ENCODE assay signal across 8 cellular contexts in the genomic region with DNA sequence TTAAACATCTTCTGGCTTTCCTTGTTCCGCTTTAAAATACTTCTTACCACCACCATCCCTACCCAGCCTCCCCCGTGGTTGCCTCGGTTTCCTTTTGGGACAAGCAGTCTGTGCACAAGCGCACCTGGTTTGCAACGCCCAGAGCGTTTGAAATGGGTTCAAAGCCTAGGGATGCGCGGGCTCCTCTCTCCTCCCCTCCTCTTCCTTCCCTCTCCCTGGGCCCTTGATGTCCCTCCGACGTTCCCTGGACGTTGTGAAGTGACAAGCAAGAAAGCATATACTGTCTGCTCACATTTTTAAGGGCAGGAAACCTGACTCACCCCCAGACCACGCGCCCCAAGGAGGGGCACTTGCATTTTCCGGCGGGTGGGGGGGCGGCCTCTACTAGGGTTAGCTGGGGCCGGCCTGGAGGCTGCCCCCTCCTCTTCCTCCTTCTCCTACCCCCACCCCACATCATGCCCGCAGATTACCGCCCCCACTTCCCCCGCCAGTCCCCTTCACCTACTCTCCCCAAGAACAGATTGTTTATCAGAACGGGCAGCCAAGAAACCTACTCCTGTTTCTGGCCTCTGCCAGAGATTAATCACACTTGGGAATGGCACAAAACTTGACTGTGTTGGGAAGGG. TPM values are rescaled to one million over a fixed set of nuclear protein-coding genes. Genes with fewer than 3 reads are reported as not detected.
DNase-seq lines count a peak whose midpoint lies in the region; ATAC-seq and TF ChIP-seq lines count a peak whose summit lies in the region.

No MANE protein-coding gene starts in this region.

- H3K4me2 ChIP-seq in GM23338, result peak overlapping the region; percentile 92

- H3K79me2 ChIP-seq in GM23338 (replicated peaks; ENCODE audit: insufficient read depth), result no peaks in the 10 kb centered on the region

- H2AFZ ChIP-seq in GM23338 (peak overlapping the region; percentile 88), neuron (ENCODE audit: low read depth, low read length) (no peak overlapping the region)

- no peak overlapping the region; the same call in 1 of the 2 replicates for H3K27ac Mint-ChIP-seq in GM23338

- H3K27me3 ChIP-seq in GM23338 (ENCODE audit: insufficient read depth) (peaks cover 16% of the 10 kb centered on the region), neuron (ENCODE audit: insufficient read depth, low read length) (no peaks in the 10 kb centered on the region)

- peak overlapping the region; percentile 28 for H3K4me3 Mint-ChIP-seq in GM23338

- peaks cover 29% of the 10 kb centered on the region for H3F3A ChIP-seq in GM23338 (replicated peaks; ENCODE audit: low read depth)

- H3K27ac ChIP-seq in GM23338 (ENCODE audit: low read depth) (no peak overlapping the region), VCaP (peak overlapping the region; percentile 100), cingulate gyrus (ENCODE audit: low read depth, low read length) (peak overlapping the region; percentile 47)

- no peaks in the 10 kb centered on the region for H3K9me3 ChIP-seq in neuron (ENCODE audit: low read length)

- intact Hi-C loops in sciatic nerve (cut with DNase I), result no loop called here

- H4K20me1 ChIP-seq in GM23338 (replicated peaks; ENCODE audit: insufficient read depth), result no peaks in the 10 kb centered on the region

- H3K36me3 Mint-ChIP-seq in GM23338 (ENCODE audit: low read depth), result no peaks in the 10 kb centered on the region

- H3K4me3 ChIP-seq in GM23338 (peak overlapping the region; percentile 69), neuron (ENCODE audit: low read length) (peak overlapping the region; percentile 28)

- no peak for TF ChIP-seq CTCF in GM23338 (conservative IDR thresholded peaks at IDR 0.05; ENCODE audit: low read depth in 2 of 2)
- no peak for TF ChIP-seq CTCF in VCaP (conservative IDR thresholded peaks at IDR 0.05)

- no peaks in the 10 kb centered on the region for H3K9me2 ChIP-seq in GM23338 (ENCODE audit: insufficient read depth)

- no peaks in the 10 kb centered on the region; the same call in 2 of the 3 replicates for H3K9me3 Mint-ChIP-seq in GM23338

- H3K4me1 ChIP-seq in GM23338 (ENCODE audit: insufficient read depth), result peaks cover 73% of the 10 kb centered on the region
- H3K4me1 ChIP-seq in neuron (ENCODE audit: insufficient read depth, low read length), result peaks cover 77% of the 10 kb centered on the region

- ATAC-seq in GM23338 (no peak), sciatic nerve (no peak)

- H3K36me3 ChIP-seq in GM23338 (ENCODE audit: insufficient read depth) (no peaks in the 10 kb centered on the region), neuron (ENCODE audit: insufficient read depth, low read length) (no peaks in the 10 kb centered on the region)

- DNase-seq in GM23338 (ENCODE audit: low spot score) (peak; percentile 43), 8988T (no peak), sciatic nerve (ENCODE audit: low spot score) (no peak), putamen (ENCODE audit: low spot score) (no peak), COR-L47 (lab: John Stamatoyannopoulos, UW) (no peak)

- peaks cover 30% of the 10 kb centered on the region for H3K27me3 Mint-ChIP-seq in GM23338 (ENCODE audit: insufficient read depth, low read depth, poor library complexity)

- peaks cover 72% of the 10 kb centered on the region for H3K4me1 Mint-ChIP-seq in GM23338

TF ChIP-seq in GM23338, 12 proteins besides CTCF, POLR2A, EP300 and RAD21:
- TF ChIP-seq CREB1 (CRISPR knock-in tag; IDR thresholded peaks at IDR 0.05; ENCODE audit: low read depth) (no peak), POLR2AphosphoS5 (IDR thresholded peaks at IDR 0.05; ENCODE audit: low read depth) (no peak), STAT1 (IDR thresholded peaks at IDR 0.05; ENCODE audit: unreplicated experiment) (no peak), ZNF114 (CRISPR knock-in tag; IDR thresholded peaks at IDR 0.05) (no peak), NANOG (IDR thresholded peaks at IDR 0.05; ENCODE audit: borderline replicate concordance) (no peak)
- TF ChIP-seq, protein P1, sequence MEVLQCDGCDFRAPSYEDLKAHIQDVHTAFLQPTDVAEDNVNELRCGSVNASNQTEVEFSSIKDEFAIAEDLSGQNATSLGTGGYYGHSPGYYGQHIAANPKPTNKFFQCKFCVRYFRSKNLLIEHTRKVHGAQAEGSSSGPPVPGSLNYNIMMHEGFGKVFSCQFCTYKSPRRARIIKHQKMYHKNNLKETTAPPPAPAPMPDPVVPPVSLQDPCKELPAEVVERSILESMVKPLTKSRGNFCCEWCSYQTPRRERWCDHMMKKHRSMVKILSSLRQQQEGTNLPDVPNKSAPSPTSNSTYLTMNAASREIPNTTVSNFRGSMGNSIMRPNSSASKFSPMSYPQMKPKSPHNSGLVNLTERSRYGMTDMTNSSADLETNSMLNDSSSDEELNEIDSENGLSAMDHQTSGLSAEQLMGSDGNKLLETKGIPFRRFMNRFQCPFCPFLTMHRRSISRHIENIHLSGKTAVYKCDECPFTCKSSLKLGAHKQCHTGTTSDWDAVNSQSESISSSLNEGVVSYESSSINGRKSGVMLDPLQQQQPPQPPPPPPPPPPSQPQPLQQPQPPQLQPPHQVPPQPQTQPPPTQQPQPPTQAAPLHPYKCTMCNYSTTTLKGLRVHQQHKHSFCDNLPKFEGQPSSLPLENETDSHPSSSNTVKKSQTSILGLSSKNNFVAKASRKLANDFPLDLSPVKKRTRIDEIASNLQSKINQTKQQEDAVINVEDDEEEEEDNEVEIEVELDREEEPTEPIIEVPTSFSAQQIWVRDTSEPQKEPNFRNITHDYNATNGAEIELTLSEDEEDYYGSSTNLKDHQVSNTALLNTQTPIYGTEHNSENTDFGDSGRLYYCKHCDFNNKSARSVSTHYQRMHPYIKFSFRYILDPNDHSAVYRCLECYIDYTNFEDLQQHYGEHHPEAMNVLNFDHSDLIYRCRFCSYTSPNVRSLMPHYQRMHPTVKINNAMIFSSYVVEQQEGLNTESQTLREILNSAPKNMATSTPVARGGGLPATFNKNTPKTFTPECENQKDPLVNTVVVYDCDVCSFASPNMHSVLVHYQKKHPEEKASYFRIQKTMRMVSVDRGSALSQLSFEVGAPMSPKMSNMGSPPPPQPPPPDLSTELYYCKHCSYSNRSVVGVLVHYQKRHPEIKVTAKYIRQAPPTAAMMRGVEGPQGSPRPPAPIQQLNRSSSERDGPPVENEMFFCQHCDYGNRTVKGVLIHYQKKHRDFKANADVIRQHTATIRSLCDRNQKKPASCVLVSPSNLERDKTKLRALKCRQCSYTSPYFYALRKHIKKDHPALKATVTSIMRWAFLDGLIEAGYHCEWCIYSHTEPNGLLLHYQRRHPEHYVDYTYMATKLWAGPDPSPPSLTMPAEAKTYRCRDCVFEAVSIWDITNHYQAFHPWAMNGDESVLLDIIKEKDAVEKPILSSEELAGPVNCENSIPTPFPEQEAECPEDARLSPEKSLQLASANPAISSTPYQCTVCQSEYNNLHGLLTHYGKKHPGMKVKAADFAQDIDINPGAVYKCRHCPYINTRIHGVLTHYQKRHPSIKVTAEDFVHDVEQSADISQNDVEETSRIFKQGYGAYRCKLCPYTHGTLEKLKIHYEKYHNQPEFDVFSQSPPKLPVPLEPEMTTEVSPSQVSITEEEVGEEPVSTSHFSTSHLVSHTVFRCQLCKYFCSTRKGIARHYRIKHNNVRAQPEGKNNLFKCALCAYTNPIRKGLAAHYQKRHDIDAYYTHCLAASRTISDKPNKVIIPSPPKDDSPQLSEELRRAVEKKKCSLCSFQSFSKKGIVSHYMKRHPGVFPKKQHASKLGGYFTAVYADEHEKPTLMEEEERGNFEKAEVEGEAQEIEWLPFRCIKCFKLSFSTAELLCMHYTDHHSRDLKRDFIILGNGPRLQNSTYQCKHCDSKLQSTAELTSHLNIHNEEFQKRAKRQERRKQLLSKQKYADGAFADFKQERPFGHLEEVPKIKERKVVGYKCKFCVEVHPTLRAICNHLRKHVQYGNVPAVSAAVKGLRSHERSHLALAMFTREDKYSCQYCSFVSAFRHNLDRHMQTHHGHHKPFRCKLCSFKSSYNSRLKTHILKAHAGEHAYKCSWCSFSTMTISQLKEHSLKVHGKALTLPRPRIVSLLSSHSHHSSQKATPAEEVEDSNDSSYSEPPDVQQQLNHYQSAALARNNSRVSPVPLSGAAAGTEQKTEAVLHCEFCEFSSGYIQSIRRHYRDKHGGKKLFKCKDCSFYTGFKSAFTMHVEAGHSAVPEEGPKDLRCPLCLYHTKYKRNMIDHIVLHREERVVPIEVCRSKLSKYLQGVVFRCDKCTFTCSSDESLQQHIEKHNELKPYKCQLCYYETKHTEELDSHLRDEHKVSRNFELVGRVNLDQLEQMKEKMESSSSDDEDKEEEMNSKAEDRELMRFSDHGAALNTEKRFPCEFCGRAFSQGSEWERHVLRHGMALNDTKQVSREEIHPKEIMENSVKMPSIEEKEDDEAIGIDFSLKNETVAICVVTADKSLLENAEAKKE (CRISPR knock-in tag; IDR thresholded peaks at IDR 0.05), result no peak
TF ChIP-seq in GM23338: peak in this region for 0.

RNA-seq across cellular contexts. Expression of a gene that starts 9.5 kb away (rescaled TPM):
- total RNA-seq in GM23338 (2014; rRNA removed; shearing (Covaris generic)), result 97.8 and 119 TPM in 2 replicates
- polyA plus RNA-seq in GM23338 (2016; fragmentation: Nextera tagmentation; extraction: Ambion mirVana), result 11.2 and 13.2 TPM in 2 replicates
- total RNA-seq in sciatic nerve, result 59.6 TPM
